1 cellular context compared by ENCODE assay signal in genomic region chr2:85577063-85577385, GRCh38.
TF ChIP-seq lines count a peak whose summit lies in the region.

No MANE protein-coding gene starts in this region.

TF ChIP-seq in HepG2, 621 proteins besides CTCF, POLR2A, EP300 and RAD21 (continues in another document):
- TF ChIP-seq ZNF777 (CRISPR knock-in tag; IDR thresholded peaks at IDR 0.05) (0 out of 2 replicates have a peak, but pooled peaks have one; percentile 18), IKZF4 (CRISPR knock-in tag; IDR thresholded peaks at IDR 0.05; ENCODE audit: borderline replicate concordance, low read depth, not compliant biosample characterization) (no peak), ZNF530 (CRISPR knock-in tag; IDR thresholded peaks at IDR 0.05; ENCODE audit: low read depth) (no peak), SMYD3 (CRISPR knock-in tag; IDR thresholded peaks at IDR 0.05) (no peak), THAP9 (CRISPR knock-in tag; IDR thresholded peaks at IDR 0.05; ENCODE audit: borderline replicate concordance) (no peak), SALL1 (CRISPR knock-in tag; IDR thresholded peaks at IDR 0.05) (no peak), ETV6 (CRISPR knock-in tag; conservative IDR thresholded peaks at IDR 0.05) (no peak), POGK (CRISPR knock-in tag; conservative IDR thresholded peaks at IDR 0.05) (no peak), RCOR2 (CRISPR knock-in tag; IDR thresholded peaks at IDR 0.05) (no peak), MTA3 (CRISPR knock-in tag; IDR thresholded peaks at IDR 0.05) (no peak), SALL2 (CRISPR knock-in tag; IDR thresholded peaks at IDR 0.05) (0 out of 2 replicates have a peak, but pooled peaks have one; percentile 12), ARNT2 (CRISPR knock-in tag; IDR thresholded peaks at IDR 0.05; ENCODE audit: low read depth) (0 out of 2 replicates have a peak, but pooled peaks have one; percentile 29), ZNF800 (CRISPR knock-in tag; IDR thresholded peaks at IDR 0.05) (0 out of 2 replicates have a peak, but pooled peaks have one; percentile 45), ZFP90 (CRISPR knock-in tag; IDR thresholded peaks at IDR 0.05; ENCODE audit: borderline replicate concordance) (0 out of 2 replicates have a peak, but pooled peaks have one; percentile 34), CEBPZ (IDR thresholded peaks at IDR 0.05; ENCODE audit: low read length) (no peak), ZNF670 (CRISPR knock-in tag; IDR thresholded peaks at IDR 0.05; ENCODE audit: borderline replicate concordance) (no peak), E2F5 (CRISPR knock-in tag; conservative IDR thresholded peaks at IDR 0.05) (no peak), HOXA5 (CRISPR knock-in tag; IDR thresholded peaks at IDR 0.05) (0 out of 2 replicates have a peak, but pooled peaks have one; percentile 35), ZNF546 (CRISPR knock-in tag; conservative IDR thresholded peaks at IDR 0.05) (no peak), NR0B2 (CRISPR knock-in tag; IDR thresholded peaks at IDR 0.05) (no peak), ZNF781 (CRISPR knock-in tag; IDR thresholded peaks at IDR 0.05; ENCODE audit: borderline replicate concordance, not compliant biosample characterization) (no peak), KDM5B (CRISPR knock-in tag; IDR thresholded peaks at IDR 0.05; ENCODE audit: borderline replicate concordance) (no peak), ZNF12 (CRISPR knock-in tag; IDR thresholded peaks at IDR 0.05) (no peak), ZSCAN31 (CRISPR knock-in tag; IDR thresholded peaks at IDR 0.05; ENCODE audit: low read depth) (0 out of 2 replicates have a peak, but pooled peaks have one; percentile 58), ZBTB14 (CRISPR knock-in tag; IDR thresholded peaks at IDR 0.05) (no peak), TERF1 (CRISPR knock-in tag; IDR thresholded peaks at IDR 0.05) (no peak), ZNF710 (CRISPR knock-in tag; IDR thresholded peaks at IDR 0.05; ENCODE audit: borderline replicate concordance) (0 out of 2 replicates have a peak, but pooled peaks have one; percentile 3), DZIP1 (CRISPR knock-in tag; IDR thresholded peaks at IDR 0.05) (no peak), LBX2 (CRISPR knock-in tag; IDR thresholded peaks at IDR 0.05; ENCODE audit: borderline replicate concordance) (no peak), NR3C1 (CRISPR knock-in tag; IDR thresholded peaks at IDR 0.05) (no peak), ZBTB7A (CRISPR knock-in tag; IDR thresholded peaks at IDR 0.05) (no peak), POLR2AphosphoS2 (IDR thresholded peaks at IDR 0.05; ENCODE audit: low read depth, low read length) (no peak), THAP8 (CRISPR knock-in tag; IDR thresholded peaks at IDR 0.05; ENCODE audit: borderline replicate concordance) (0 out of 2 replicates have a peak, but pooled peaks have one; percentile 59), ZNF510 (CRISPR knock-in tag; IDR thresholded peaks at IDR 0.05; ENCODE audit: low read depth) (0 out of 2 replicates have a peak, but pooled peaks have one; percentile 12), NONO (IDR thresholded peaks at IDR 0.05) (no peak), NONO (CRISPR knock-in tag; conservative IDR thresholded peaks at IDR 0.05) (no peak), MAZ (IDR thresholded peaks at IDR 0.05; ENCODE audit: borderline replicate concordance, low read depth, low read length) (no peak), MAZ (CRISPR knock-in tag; IDR thresholded peaks at IDR 0.05; ENCODE audit: low read depth) (0 out of 2 replicates have a peak, but pooled peaks have one; percentile 31)
